19 cellular contexts compared by ENCODE assay signal in the genomic region with DNA sequence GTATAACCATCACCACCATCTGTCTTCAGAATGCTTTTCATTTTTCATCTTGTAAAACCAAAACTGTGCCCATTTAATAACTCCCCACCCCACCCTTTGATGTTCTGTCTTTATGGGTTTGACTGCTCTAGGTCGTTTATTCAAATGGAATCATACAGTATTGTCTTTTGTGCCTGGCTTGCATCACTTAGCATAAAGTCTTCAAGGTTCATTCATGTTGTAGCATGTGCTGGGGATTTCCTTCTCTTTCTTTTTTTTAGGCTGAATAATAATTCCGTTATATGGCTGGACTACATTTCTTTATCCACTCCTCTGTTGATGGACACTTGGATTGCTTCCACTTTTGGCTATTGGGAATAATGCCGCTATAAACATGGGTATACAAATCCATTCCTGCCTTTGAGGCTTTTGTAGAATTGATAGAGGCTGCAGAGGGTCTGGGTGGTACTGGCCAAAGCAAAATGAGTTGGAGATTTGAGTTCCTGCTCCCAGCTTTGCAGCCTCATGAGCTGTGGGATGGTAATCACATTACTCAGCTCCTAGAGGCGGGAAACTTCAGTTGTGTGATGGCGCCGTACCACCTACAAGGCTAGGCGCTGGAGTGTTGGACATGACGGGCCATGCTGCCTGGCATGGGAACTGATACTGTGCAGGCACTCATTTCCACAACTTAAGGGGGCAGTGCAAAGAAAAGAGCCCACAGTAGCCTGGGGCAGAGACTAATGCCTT.
DNase-seq lines count a peak whose midpoint lies in the region; ATAC-seq and TF ChIP-seq lines count a peak whose summit lies in the region.
"Had no signal": no experiment of that assay in that cellular context is flagged by ENCODE, and none has a peak within 500 bp of the region (broad histone marks: within the 10 kb centered on the region; RNA-seq: fewer than 3 reads in every experiment).

No MANE protein-coding gene starts in this region.

- peak overlapping the region; percentile 43 for H3K27ac Mint-ChIP-seq in neural progenitor cell

- H3K9me3 Mint-ChIP-seq in neural progenitor cell, result no peaks in the 10 kb centered on the region

- no peak overlapping the region for H3K4me3 ChIP-seq in HAP-1
- no peak overlapping the region for H3K4me3 ChIP-seq in epithelial cell of esophagus (ENCODE audit: low read length)
- H3K4me3 ChIP-seq in neural progenitor cell, result no peak overlapping the region
- no peak overlapping the region for H3K4me3 ChIP-seq in foreskin fibroblast (ENCODE audit: low read depth in 1 of 2, low read length in 2 of 2)
- H3K4me3 ChIP-seq: Peyer's patch, SJSA1 had no signal

- 0 out of 2 replicates have a peak, but pooled peaks cover 4% of the 10 kb centered on the region for H3K36me3 ChIP-seq in HAP-1 (replicated peaks)
- H3K36me3 ChIP-seq in neural progenitor cell, result no peaks in the 10 kb centered on the region

- peaks cover 8% of the 10 kb centered on the region; the same call in 1 of the 2 replicates for H3K4me1 ChIP-seq in HAP-1
- peaks cover 17% of the 10 kb centered on the region for H3K4me1 ChIP-seq in neural progenitor cell
- H3K4me1 ChIP-seq: BE2C, Peyer's patch had no signal

- TF ChIP-seq CTCF in RWPE1 (conservative IDR thresholded peaks at IDR 0.05; ENCODE audit: low read depth), result no peak
- TF ChIP-seq CTCF in epithelial cell of esophagus (IDR thresholded peaks at IDR 0.05; ENCODE audit: insufficient read depth, low read depth, low read length, missing control alignments), result no peak
- no peak for TF ChIP-seq CTCF in neural progenitor cell (IDR thresholded peaks at IDR 0.05)
- TF ChIP-seq CTCF in foreskin fibroblast (IDR thresholded peaks at IDR 0.05; ENCODE audit: low read depth, low read length), result no peak

- H2AFZ ChIP-seq in neural progenitor cell (replicated peaks), result no peak overlapping the region

- POLR2A ChIA-PET in RWPE1 (lab: Yijun Ruan, JAX; ENCODE audit: low non-redundant PET), result no interaction called here

- intact Hi-C loops in cardiac septum (cut with DNase I), result no loop called here

- H3K27ac ChIP-seq in RWPE1 (peak overlapping the region; percentile 74), neural progenitor cell (no peak overlapping the region)
- H3K27ac ChIP-seq: HL-60, Peyer's patch, SJSA1 had no signal

- no peak for ATAC-seq in HG02642 (IDR thresholded peaks at IDR 0.05; ENCODE audit: poor library complexity, unreplicated experiment)
- ATAC-seq: Right ventricle myocardium inferior had no signal

- H3K9me3 ChIP-seq in HAP-1 (no peaks in the 10 kb centered on the region), neural progenitor cell (ENCODE audit: low read depth) (no peaks in the 10 kb centered on the region)
- H3K9me3 ChIP-seq: BE2C, Peyer's patch, SJSA1 had no signal

- in situ Hi-C loops in HAP-1 (cut with MboI; ENCODE audit: low sequenced_read_pairs), result no loop called here

- H3K27me3 ChIP-seq in HAP-1 (ENCODE audit: low read depth) (no peaks in the 10 kb centered on the region), neural progenitor cell (no peaks in the 10 kb centered on the region)
- H3K27me3 ChIP-seq: BE2C, Peyer's patch, SJSA1 had no signal

- peaks cover 36% of the 10 kb centered on the region for H3K4me1 Mint-ChIP-seq in neural progenitor cell

- peaks cover 14% of the 10 kb centered on the region for H3F3A ChIP-seq in neural progenitor cell (ENCODE audit: low read depth)

- no peaks in the 10 kb centered on the region for H3K79me2 ChIP-seq in neural progenitor cell (ENCODE audit: low read depth)

- no peak overlapping the region for H3K4me2 ChIP-seq in neural progenitor cell

- H3K27me3 Mint-ChIP-seq in neural progenitor cell (ENCODE audit: insufficient read depth, low read depth), result no peaks in the 10 kb centered on the region

- no peak overlapping the region for H3K9ac ChIP-seq in neural progenitor cell

- peaks cover 7% of the 10 kb centered on the region for H4K20me1 ChIP-seq in neural progenitor cell (ENCODE audit: low read depth)

- H3K36me3 Mint-ChIP-seq in neural progenitor cell, result peaks cover 12% of the 10 kb centered on the region

- DNase-seq in HAP-1 (ENCODE audit: low spot score in 2 of 2) (peak; percentile 22 to 58), RWPE1 (ENCODE audit: low spot score) (no peak), epithelial cell of esophagus (ENCODE audit: low read depth) (peak; percentile 79), neural progenitor cell (ENCODE audit: low spot score) (no peak), cardiac septum (ENCODE audit: low spot score) (no peak), foreskin fibroblast (no peak)
- DNase-seq: BE2C; CD4-positive, CD25-positive, alpha-beta regulatory T cell; KG1; NCI-H1105; NCI-H2081 treated with DMSO at 0.1 percent for 48 hours; NCI-H2171 treated with DMSO at 0.1 percent for 48 hours; NCI-H446; NCI-H526; Peyer's patch had no signal

- no peak overlapping the region for H3K4me3 Mint-ChIP-seq in neural progenitor cell
- H3K4me3 Mint-ChIP-seq: CD4-positive, CD25-positive, alpha-beta regulatory T cell had no signal

- CTCF ChIA-PET in RWPE1 (lab: Yijun Ruan, JAX), result interaction anchor here (0.6 kb wide), 1 partner anchor 40 kb away, joined by 4 read pairs; no protein-coding TSS in a partner anchor

Comparison
In these comparisons a context has a peak if more than half of its experiments do, and no peak if none do; other contexts are left out.
1. DNase-seq: peak in HAP-1 (2 of 2) and epithelial cell of esophagus (single experiment); none in RWPE1 (single experiment), neural progenitor cell (single experiment), cardiac septum (single experiment) and foreskin fibroblast (0 of 2).